1 cellular context compared by ENCODE assay signal in the genomic region with DNA sequence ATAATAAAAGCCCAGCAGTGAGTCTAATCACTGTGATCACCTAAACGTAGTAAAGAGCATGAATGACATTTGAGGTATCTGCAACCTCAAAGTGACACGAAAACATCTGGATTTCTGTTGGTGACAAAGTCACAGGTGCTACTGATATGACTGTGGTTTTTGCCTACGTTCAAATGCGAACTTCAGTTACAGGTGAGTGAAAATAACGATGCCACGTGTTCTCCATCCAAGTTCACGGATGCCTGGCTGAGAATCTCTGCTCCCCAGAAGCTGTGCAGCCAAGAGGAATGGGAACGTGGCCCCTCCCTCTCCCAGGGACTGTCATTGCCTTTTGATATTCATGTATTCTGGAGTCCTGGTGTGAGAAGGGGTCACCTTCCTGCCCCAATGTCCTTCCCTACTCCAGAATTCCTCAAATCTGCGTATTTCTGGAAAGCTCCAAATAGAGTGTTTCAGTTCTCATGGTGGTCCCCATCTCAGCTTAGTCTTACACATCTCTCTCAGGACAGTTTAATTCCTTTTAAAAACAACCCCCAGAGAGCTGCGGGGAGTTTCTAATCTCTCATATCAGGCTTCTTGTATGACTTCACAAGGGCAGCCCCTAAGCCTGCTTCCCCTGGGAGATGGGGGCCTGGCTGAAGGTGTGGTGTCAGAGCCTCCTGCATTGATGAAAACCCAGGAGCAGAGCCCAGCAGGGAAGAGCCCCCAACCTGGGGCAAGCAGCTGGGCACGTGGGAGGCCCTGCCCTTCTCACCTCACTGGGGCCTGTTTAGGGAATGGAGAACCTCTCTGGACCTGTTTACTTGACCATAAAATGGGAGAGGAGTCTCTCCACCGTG.
TF ChIP-seq lines count a peak whose summit lies in the region.

No MANE protein-coding gene starts in this region.

TF ChIP-seq in H1, 55 proteins besides CTCF, POLR2A, EP300 and RAD21:
- no peak for TF ChIP-seq RNF2 (IDR thresholded peaks at IDR 0.05; ENCODE audit: borderline replicate concordance, low read depth, low read length, missing control alignments, poor library complexity, severe bottlenecking)
- no peak for TF ChIP-seq SIX5 (IDR thresholded peaks at IDR 0.05; ENCODE audit: low read depth, low read length)
- TF ChIP-seq KDM4A (IDR thresholded peaks at IDR 0.05; ENCODE audit: low read depth, low read length, severe bottlenecking), result no peak
- TF ChIP-seq KDM1A (IDR thresholded peaks at IDR 0.05; ENCODE audit: borderline replicate concordance, low read length), result no peak
- no peak for TF ChIP-seq HDAC6 (IDR thresholded peaks at IDR 0.05; ENCODE audit: low read depth, low read length)
- TF ChIP-seq SAP30 (IDR thresholded peaks at IDR 0.05; ENCODE audit: insufficient read depth, insufficient replicate concordance, low read length), result no peak
- no peak for TF ChIP-seq BCL11A (IDR thresholded peaks at IDR 0.05; ENCODE audit: low read depth in 2 of 2, low read length in 2 of 2)
- TF ChIP-seq TCF12 (IDR thresholded peaks at IDR 0.05; ENCODE audit: low read depth, low read length), result no peak
- TF ChIP-seq BRCA1 (IDR thresholded peaks at IDR 0.05; ENCODE audit: low read depth, low read length), result no peak
- TF ChIP-seq, protein P1, sequence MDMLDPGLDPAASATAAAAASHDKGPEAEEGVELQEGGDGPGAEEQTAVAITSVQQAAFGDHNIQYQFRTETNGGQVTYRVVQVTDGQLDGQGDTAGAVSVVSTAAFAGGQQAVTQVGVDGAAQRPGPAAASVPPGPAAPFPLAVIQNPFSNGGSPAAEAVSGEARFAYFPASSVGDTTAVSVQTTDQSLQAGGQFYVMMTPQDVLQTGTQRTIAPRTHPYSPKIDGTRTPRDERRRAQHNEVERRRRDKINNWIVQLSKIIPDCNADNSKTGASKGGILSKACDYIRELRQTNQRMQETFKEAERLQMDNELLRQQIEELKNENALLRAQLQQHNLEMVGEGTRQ (IDR thresholded peaks at IDR 0.05; ENCODE audit: low read length), result no peak
- TF ChIP-seq EGR1 (IDR thresholded peaks at IDR 0.05; ENCODE audit: borderline replicate concordance, low read depth, low read length), result no peak
- no peak for TF ChIP-seq CEBPB (IDR thresholded peaks at IDR 0.05; ENCODE audit: low read depth, low read length)
- no peak for TF ChIP-seq JUN (IDR thresholded peaks at IDR 0.05; ENCODE audit: low read depth, low read length)
- TF ChIP-seq CHD2 (IDR thresholded peaks at IDR 0.05; ENCODE audit: low read length), result no peak
- TF ChIP-seq, protein P2, sequence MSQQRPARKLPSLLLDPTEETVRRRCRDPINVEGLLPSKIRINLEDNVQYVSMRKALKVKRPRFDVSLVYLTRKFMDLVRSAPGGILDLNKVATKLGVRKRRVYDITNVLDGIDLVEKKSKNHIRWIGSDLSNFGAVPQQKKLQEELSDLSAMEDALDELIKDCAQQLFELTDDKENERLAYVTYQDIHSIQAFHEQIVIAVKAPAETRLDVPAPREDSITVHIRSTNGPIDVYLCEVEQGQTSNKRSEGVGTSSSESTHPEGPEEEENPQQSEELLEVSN (IDR thresholded peaks at IDR 0.05), result no peak
- TF ChIP-seq CTBP2 (IDR thresholded peaks at IDR 0.05; ENCODE audit: borderline replicate concordance, insufficient read depth, insufficient read length, low read length), result no peak
TF ChIP-seq in H1: peak in this region for 0.
